ENCODE assay signal across 1 cellular context in the genomic region with DNA sequence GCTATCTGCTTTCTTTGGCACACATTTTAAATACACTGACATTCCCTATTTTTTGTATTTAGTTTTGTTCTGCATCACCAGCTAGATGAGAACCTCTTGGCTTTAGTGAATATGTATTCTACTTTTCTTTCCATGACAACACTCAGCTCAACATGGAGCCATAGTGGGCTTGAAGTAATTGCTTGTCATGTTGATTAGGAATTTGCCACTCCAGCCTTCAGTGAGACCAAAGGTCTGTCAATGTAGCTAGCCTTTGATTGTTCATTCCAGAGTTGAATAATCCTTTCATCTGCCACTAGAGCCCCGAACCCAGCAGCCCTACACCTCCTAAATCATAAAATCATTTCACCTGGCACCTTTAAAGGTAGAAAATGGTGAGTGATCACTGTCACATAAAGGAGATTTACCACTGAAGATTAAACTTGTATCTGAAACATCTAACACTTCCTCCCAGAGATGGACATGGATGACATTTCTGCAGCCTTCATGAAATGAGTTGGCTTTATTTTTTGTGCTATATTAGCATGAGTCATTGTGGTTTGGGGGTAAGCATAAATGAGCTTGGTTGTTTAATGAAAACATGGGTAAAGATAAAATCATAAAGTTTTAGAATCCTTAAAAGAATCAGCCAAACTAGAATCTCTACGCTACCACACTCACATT.
TF ChIP-seq lines count a peak whose summit lies in the region.

No MANE protein-coding gene starts in this region.

TF ChIP-seq in IMR-90, 13 proteins besides CTCF, POLR2A, EP300 and RAD21:
- TF ChIP-seq NFE2L2 (IDR thresholded peaks at IDR 0.05; ENCODE audit: low read depth, low read length) (peak; percentile 60; the same call in 1 of the 2 replicates), RCOR1 (IDR thresholded peaks at IDR 0.05; ENCODE audit: insufficient replicate concordance, low read length) (no peak), MAZ (IDR thresholded peaks at IDR 0.05; ENCODE audit: borderline replicate concordance, low read depth, low read length) (no peak), FOS (IDR thresholded peaks at IDR 0.05; ENCODE audit: low read depth, low read length) (peak; percentile 77), MXI1 (IDR thresholded peaks at IDR 0.05; ENCODE audit: borderline replicate concordance, low read depth, low read length) (no peak), CHD1 (IDR thresholded peaks at IDR 0.05; ENCODE audit: low read depth, low read length) (no peak), BHLHE40 (IDR thresholded peaks at IDR 0.05; ENCODE audit: low read depth, low read length) (no peak; the same call in 1 of the 2 replicates), MAFK (IDR thresholded peaks at IDR 0.05; ENCODE audit: low read depth, low read length) (peak; percentile 33; the same call in 1 of the 2 replicates), SMC3 (IDR thresholded peaks at IDR 0.05; ENCODE audit: low read depth, low read length) (no peak), ELK1 (IDR thresholded peaks at IDR 0.05; ENCODE audit: borderline replicate concordance, low read depth, low read length) (no peak), CEBPB (IDR thresholded peaks at IDR 0.05; ENCODE audit: low read depth, low read length) (no peak), RFX5 (IDR thresholded peaks at IDR 0.05; ENCODE audit: low read depth, low read length) (no peak)
- TF ChIP-seq, protein P1, sequence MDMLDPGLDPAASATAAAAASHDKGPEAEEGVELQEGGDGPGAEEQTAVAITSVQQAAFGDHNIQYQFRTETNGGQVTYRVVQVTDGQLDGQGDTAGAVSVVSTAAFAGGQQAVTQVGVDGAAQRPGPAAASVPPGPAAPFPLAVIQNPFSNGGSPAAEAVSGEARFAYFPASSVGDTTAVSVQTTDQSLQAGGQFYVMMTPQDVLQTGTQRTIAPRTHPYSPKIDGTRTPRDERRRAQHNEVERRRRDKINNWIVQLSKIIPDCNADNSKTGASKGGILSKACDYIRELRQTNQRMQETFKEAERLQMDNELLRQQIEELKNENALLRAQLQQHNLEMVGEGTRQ (IDR thresholded peaks at IDR 0.05; ENCODE audit: low read depth, low read length), result no peak
